Comparison of ENCODE assay signal across 22 cellular contexts in genomic region chr12:26715232-26715631, GRCh38.
"Had no signal": no experiment of that assay in that cellular context is flagged by ENCODE, and none has a peak within 500 bp of the region (broad histone marks: within the 10 kb centered on the region; RNA-seq: fewer than 3 reads in every experiment).

No MANE protein-coding gene starts in this region.

- H3K27ac ChIP-seq: cardiac muscle cell, epithelial cell of prostate, neutrophil, ovary, prostate gland, right atrium auricular region, spleen, tibial artery, WERI-Rb-1 had no signal

- H3K4me1 ChIP-seq: prostate gland, right atrium auricular region, spleen, tibial artery had no signal

- H3K9me3 Mint-ChIP-seq: activated CD4-positive, alpha-beta T cell treated with anti-CD3 and anti-CD28 coated beads, Interleukin-2, amount 10 ng/mL, durations not matched to agents 7 days and 5 days; activated CD8-positive, alpha-beta T cell treated with anti-CD3 and anti-CD28 coated beads for 36 hours; activated naive CD4-positive, alpha-beta T cell treated with anti-CD3 and anti-CD28 coated beads, Interleukin-2, amount 10 ng/mL, durations not matched to agents 7 days and 5 days; nephron; stimulated activated naive CD8-positive, alpha-beta T cell treated with anti-CD3 and anti-CD28 coated beads, Interleukin-15, Interleukin-2, amounts not matched to agents 100 ng/mL and 50 ng/mL, for 24 hours had no signal

- H3K4me1 Mint-ChIP-seq: activated CD4-positive, alpha-beta T cell treated with anti-CD3 and anti-CD28 coated beads, Interleukin-2, amount 10 ng/mL, durations not matched to agents 7 days and 5 days; activated CD8-positive, alpha-beta memory T cell treated with anti-CD3 and anti-CD28 coated beads, Interleukin-2, amount 10 ng/mL, durations not matched to agents 7 days and 5 days; activated naive CD4-positive, alpha-beta T cell treated with anti-CD3 and anti-CD28 coated beads, Interleukin-2, amount 10 ng/mL, durations not matched to agents 7 days and 5 days had no signal

- H3K4me3 ChIP-seq: cardiac muscle cell, ovary, prostate gland, right atrium auricular region, spleen, tibial artery had no signal

- DNase-seq: activated CD4-positive, alpha-beta T cell treated with anti-CD3 and anti-CD28 coated beads, Interleukin-2, amount 10 ng/mL, durations not matched to agents 7 days and 5 days; activated CD4-positive, CD25-positive, alpha-beta regulatory T cell treated with anti-CD3 and anti-CD28 coated beads, Interleukin-2, amount 50 U/mL, for 72 hours; activated CD8-positive, alpha-beta memory T cell treated with anti-CD3 and anti-CD28 coated beads, Interleukin-2, amount 10 ng/mL, durations not matched to agents 7 days and 5 days; activated CD8-positive, alpha-beta T cell treated with anti-CD3 and anti-CD28 coated beads for 36 hours; activated effector memory CD4-positive, alpha-beta T cell treated with anti-CD3 and anti-CD28 coated beads, Interleukin-2, amount 50 U/mL, for 16 hours; activated naive CD4-positive, alpha-beta T cell treated with anti-CD3 and anti-CD28 coated beads, Interleukin-2, amount 10 ng/mL, durations not matched to agents 7 days and 5 days; activated T-cell treated with anti-CD3 and anti-CD28 coated beads for 4 hours; left colon; ovary; spleen; stimulated activated CD4-positive, alpha-beta T cell treated with anti-CD3 and anti-CD28 coated beads, Interleukin-4, amount 100 ng/mL, for 24 hours; substantia nigra; tibial artery; WERI-Rb-1 had no signal

- H3K4me3 Mint-ChIP-seq: activated CD4-positive, alpha-beta T cell treated with anti-CD3 and anti-CD28 coated beads, Interleukin-2, amount 10 ng/mL, durations not matched to agents 7 days and 5 days; activated CD8-positive, alpha-beta memory T cell treated with anti-CD3 and anti-CD28 coated beads, Interleukin-2, amount 10 ng/mL, durations not matched to agents 7 days and 5 days; activated CD8-positive, alpha-beta T cell treated with anti-CD3 and anti-CD28 coated beads for 36 hours; activated naive CD4-positive, alpha-beta T cell treated with anti-CD3 and anti-CD28 coated beads, Interleukin-2, amount 10 ng/mL, durations not matched to agents 7 days and 5 days; memory B cell; nephron; stimulated activated naive CD8-positive, alpha-beta T cell treated with anti-CD3 and anti-CD28 coated beads, Interleukin-15, Interleukin-2, amounts not matched to agents 100 ng/mL and 50 ng/mL, for 24 hours had no signal

- H3K9me3 ChIP-seq: neutrophil, ovary, prostate gland, right atrium auricular region, spleen, tibial artery had no signal

- H3K27ac Mint-ChIP-seq: activated CD4-positive, alpha-beta T cell treated with anti-CD3 and anti-CD28 coated beads, Interleukin-2, amount 10 ng/mL, durations not matched to agents 7 days and 5 days; activated CD8-positive, alpha-beta memory T cell treated with anti-CD3 and anti-CD28 coated beads, Interleukin-2, amount 10 ng/mL, durations not matched to agents 7 days and 5 days; activated CD8-positive, alpha-beta T cell treated with anti-CD3 and anti-CD28 coated beads for 36 hours; activated naive CD4-positive, alpha-beta T cell treated with anti-CD3 and anti-CD28 coated beads, Interleukin-2, amount 10 ng/mL, durations not matched to agents 7 days and 5 days; memory B cell; nephron; stimulated activated naive CD8-positive, alpha-beta T cell treated with anti-CD3 and anti-CD28 coated beads, Interleukin-15, Interleukin-2, amounts not matched to agents 100 ng/mL and 50 ng/mL, for 24 hours had no signal

- H3K36me3 ChIP-seq: cardiac muscle cell, ovary, prostate gland, WERI-Rb-1 had no signal

- H3K27me3 Mint-ChIP-seq: activated CD4-positive, alpha-beta T cell treated with anti-CD3 and anti-CD28 coated beads, Interleukin-2, amount 10 ng/mL, durations not matched to agents 7 days and 5 days; activated CD8-positive, alpha-beta memory T cell treated with anti-CD3 and anti-CD28 coated beads, Interleukin-2, amount 10 ng/mL, durations not matched to agents 7 days and 5 days; activated CD8-positive, alpha-beta T cell treated with anti-CD3 and anti-CD28 coated beads for 36 hours; activated naive CD4-positive, alpha-beta T cell treated with anti-CD3 and anti-CD28 coated beads, Interleukin-2, amount 10 ng/mL, durations not matched to agents 7 days and 5 days; memory B cell; stimulated activated naive CD8-positive, alpha-beta T cell treated with anti-CD3 and anti-CD28 coated beads, Interleukin-15, Interleukin-2, amounts not matched to agents 100 ng/mL and 50 ng/mL, for 24 hours had no signal

- ATAC-seq: activated CD8-positive, alpha-beta memory T cell treated with anti-CD3 and anti-CD28 coated beads, Interleukin-2, amount 10 ng/mL, durations not matched to agents 7 days and 5 days; activated CD8-positive, alpha-beta T cell treated with anti-CD3 and anti-CD28 coated beads for 36 hours; left colon had no signal

- H3K27me3 ChIP-seq: cardiac muscle cell, neutrophil, ovary, right atrium auricular region, spleen, tibial artery had no signal
